In the genomic region with DNA sequence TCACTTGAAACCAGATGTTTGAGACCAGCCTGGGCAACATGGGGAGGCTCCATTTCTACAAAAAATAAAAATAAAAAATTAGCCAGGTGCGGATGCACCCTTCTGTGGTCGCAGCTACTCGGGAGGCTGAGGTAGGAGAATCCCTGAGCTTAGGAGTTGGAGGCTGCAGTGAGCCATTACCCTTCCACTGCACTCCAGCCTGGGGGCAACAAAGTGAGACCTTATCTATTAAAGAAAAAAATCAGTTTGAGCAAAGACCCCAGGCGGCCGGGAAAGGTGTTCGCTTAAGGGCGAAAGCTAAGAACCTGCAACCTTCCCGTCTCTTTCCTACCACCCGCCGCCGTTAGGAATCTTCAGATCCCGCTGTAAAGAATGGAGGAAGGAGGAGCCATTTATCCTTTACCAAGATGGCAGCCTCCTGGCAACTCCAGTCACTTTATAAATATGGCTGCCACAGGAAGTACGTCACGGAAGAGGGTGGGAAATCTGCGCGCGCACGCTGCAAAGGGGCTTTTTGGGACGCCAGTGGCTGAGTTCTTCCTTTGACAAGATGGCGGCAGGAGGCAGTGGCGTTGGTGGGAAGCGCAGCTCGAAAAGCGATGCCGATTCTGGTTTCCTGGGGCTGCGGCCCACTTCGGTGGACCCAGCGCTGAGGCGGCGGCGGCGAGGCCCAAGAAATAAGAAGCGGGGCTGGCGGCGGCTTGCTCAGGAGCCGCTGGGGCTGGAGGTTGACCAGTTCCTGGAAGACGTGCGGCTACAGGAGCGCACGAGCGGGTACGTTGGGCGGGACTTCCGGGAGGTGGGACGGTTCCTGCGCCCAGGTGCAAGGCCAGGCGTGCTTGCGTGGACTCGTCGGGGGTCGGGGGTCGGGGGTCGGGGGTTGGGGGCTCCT, we compare ENCODE assay signal across 8 cellular contexts. TPM values are rescaled to one million over a fixed set of nuclear protein-coding genes. Genes with fewer than 3 reads are reported as not detected.
DNase-seq lines count a peak whose midpoint lies in the region; ATAC-seq, FAIRE-seq and TF ChIP-seq lines count a peak whose summit lies in the region.

A gene (plus strand): TSS at position 537 of the 892 bp plus-strand sequence. CDS start 14 bp downstream, at position 551.

- H3K27ac ChIP-seq in A549 (peak within 1 kb of the TSS; percentile 95 to 96), VCaP (peak within 1 kb of the TSS; percentile 94), iPS-20b (ENCODE audit: low read length) (peak within 1 kb of the TSS; percentile 72), skeletal muscle tissue (ENCODE audit: low read depth, low read length) (peak within 1 kb of the TSS; percentile 95)

- TF ChIP-seq CTCF in A549 (IDR thresholded peaks at IDR 0.05) (no peak), VCaP (conservative IDR thresholded peaks at IDR 0.05) (no peak)

- peak within 1 kb of the TSS; percentile 56 for H3K4me3 ChIP-seq in A549
- H3K4me3 ChIP-seq in iPS-20b (ENCODE audit: low read length), result peak within 1 kb of the TSS; percentile 88
- peak within 1 kb of the TSS; percentile 83 to 89 (median 85) for H3K4me3 ChIP-seq in skeletal muscle tissue (ENCODE audit: low read length in 3 of 3)

- peak within 1 kb of the TSS; percentile 72 for H3K4me2 ChIP-seq in A549

- H3K36me3 ChIP-seq in iPS-20b (ENCODE audit: insufficient read depth, low read depth, low read length) (peaks cover 36% of the 10 kb centered on the region), skeletal muscle tissue (ENCODE audit: control insufficient read depth in 3 of 3, insufficient read depth in 3 of 3, low read length in 3 of 3) (peaks cover 29 to 32% (median 32%) of the 10 kb centered on the region in 3 donors)

- H3K9ac ChIP-seq in iPS-20b (ENCODE audit: low read depth, low read length) (peak within 1 kb of the TSS; percentile 96), skeletal muscle tissue (ENCODE audit: low read depth in 1 of 3, low read length in 3 of 3) (peak within 1 kb of the TSS; percentile 86 to 93 (median 89))

- H3K27me3 ChIP-seq in iPS-20b (ENCODE audit: insufficient read depth, low read length) (no peaks in the 10 kb centered on the region), skeletal muscle tissue (ENCODE audit: control insufficient read depth in 3 of 3, insufficient read depth in 3 of 3, low read length in 3 of 3) (no peaks in the 10 kb centered on the region)

- in situ Hi-C loops in T47D (cut with HindIII; ENCODE audit: low pct_unique_long_range_greater_than_20kb, low sequenced_read_pairs), result no loop called here

- no peaks in the 10 kb centered on the region for H3K9me3 ChIP-seq in A549
- H3K9me3 ChIP-seq in iPS-20b (ENCODE audit: insufficient read depth, low read depth, low read length), result no peaks in the 10 kb centered on the region
- no peaks in the 10 kb centered on the region for H3K9me3 ChIP-seq in skeletal muscle tissue (ENCODE audit: control insufficient read depth in 3 of 3, low read length in 3 of 3)

- TF ChIP-seq EP300 in A549 (IDR thresholded peaks at IDR 0.05), result no peak

- no peak for FAIRE-seq in A549 (lab: Jason Lieb, UNC)

- TF ChIP-seq RAD21 in A549 (conservative IDR thresholded peaks at IDR 0.05 in 1 of 2, IDR thresholded peaks at IDR 0.05 in 1 of 2), result no peak

- POLR2A ChIA-PET in A549 (lab: Yijun Ruan, JAX), result interaction anchor here (0.6 to 4.5 kb wide), 12 partner anchors 10 to 430 kb away, joined by 3 to 69 read pairs (median 3); a partner anchor contains a TSS

- CTCF ChIA-PET in A549 (lab: Yijun Ruan, JAX), result interaction anchor here (0.7 to 42.0 kb wide), 10 partner anchors 10 to 309 kb away, joined by 3 to 1389 read pairs (median 6); a partner anchor contains a TSS

- TF ChIP-seq POLR2A in A549 (IDR thresholded peaks at IDR 0.05; ENCODE audit: low read length), result peak; percentile 76

- H3K4me1 ChIP-seq in A549, result peaks cover 33% of the 10 kb centered on the region
- 0 out of 2 replicates have a peak, but pooled peaks cover 3% of the 10 kb centered on the region for H3K4me1 ChIP-seq in iPS-20b (ENCODE audit: insufficient read depth, low read length)
- peaks cover 21 to 33% (median 26%) of the 10 kb centered on the region in 3 donors for H3K4me1 ChIP-seq in skeletal muscle tissue (ENCODE audit: control insufficient read depth in 3 of 3, insufficient read depth in 3 of 3, low read length in 3 of 3)

- 2% methylated on average over 43 of the region's 53 CpGs for WGBS in A549 (ENCODE audit: missing lambda C conversion rate)

- ATAC-seq in A549 (peak; percentile 64 to 75), GM18868 (IDR thresholded peaks at IDR 0.05; ENCODE audit: unreplicated experiment) (peak; percentile 68), HG03139 (IDR thresholded peaks at IDR 0.05; ENCODE audit: unreplicated experiment) (peak; percentile 58)

- DNase-seq in A549 (ENCODE audit: low read depth in 1 of 2, low spot score in 1 of 2) (peak; percentile 99), NCI-H2227 (lab: John Stamatoyannopoulos, UW; ENCODE audit: unreplicated experiment) (peak; percentile 94), T47D (ENCODE audit: low read depth in 1 of 2, low spot score in 1 of 2) (peak; percentile 88 to 96)

TF ChIP-seq in A549, 52 proteins besides CTCF, POLR2A, EP300 and RAD21 (continues in another document):
- TF ChIP-seq EHF (CRISPR knock-in tag; IDR thresholded peaks at IDR 0.05), result peak; percentile 98
- peak; percentile 96 for TF ChIP-seq HOXB13 (CRISPR knock-in tag; IDR thresholded peaks at IDR 0.05; ENCODE audit: low read depth)
- TF ChIP-seq RARB (CRISPR knock-in tag; IDR thresholded peaks at IDR 0.05), result peak; percentile 90
- 0 out of 2 replicates have a peak, but pooled peaks have one; percentile 23 for TF ChIP-seq CHD4 (IDR thresholded peaks at IDR 0.05; ENCODE audit: borderline replicate concordance)
- TF ChIP-seq ZFP36 (IDR thresholded peaks at IDR 0.05; ENCODE audit: borderline replicate concordance, partially characterized antibody), result no peak
- TF ChIP-seq, protein P1, sequence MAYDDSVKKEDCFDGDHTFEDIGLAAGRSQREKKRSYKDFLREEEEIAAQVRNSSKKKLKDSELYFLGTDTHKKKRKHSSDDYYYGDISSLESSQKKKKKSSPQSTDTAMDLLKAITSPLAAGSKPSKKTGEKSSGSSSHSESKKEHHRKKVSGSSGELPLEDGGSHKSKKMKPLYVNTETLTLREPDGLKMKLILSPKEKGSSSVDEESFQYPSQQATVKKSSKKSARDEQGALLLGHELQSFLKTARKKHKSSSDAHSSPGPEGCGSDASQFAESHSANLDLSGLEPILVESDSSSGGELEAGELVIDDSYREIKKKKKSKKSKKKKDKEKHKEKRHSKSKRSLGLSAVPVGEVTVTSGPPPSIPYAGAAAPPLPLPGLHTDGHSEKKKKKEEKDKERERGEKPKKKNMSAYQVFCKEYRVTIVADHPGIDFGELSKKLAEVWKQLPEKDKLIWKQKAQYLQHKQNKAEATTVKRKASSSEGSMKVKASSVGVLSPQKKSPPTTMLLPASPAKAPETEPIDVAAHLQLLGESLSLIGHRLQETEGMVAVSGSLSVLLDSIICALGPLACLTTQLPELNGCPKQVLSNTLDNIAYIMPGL (CRISPR knock-in tag; IDR thresholded peaks at IDR 0.05; ENCODE audit: borderline replicate concordance), result peak; percentile 73; the same call in 1 of the 2 replicates
- TF ChIP-seq NPAS2 (CRISPR knock-in tag; IDR thresholded peaks at IDR 0.05; ENCODE audit: borderline replicate concordance), result no peak
- TF ChIP-seq, protein P2, sequence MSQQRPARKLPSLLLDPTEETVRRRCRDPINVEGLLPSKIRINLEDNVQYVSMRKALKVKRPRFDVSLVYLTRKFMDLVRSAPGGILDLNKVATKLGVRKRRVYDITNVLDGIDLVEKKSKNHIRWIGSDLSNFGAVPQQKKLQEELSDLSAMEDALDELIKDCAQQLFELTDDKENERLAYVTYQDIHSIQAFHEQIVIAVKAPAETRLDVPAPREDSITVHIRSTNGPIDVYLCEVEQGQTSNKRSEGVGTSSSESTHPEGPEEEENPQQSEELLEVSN (IDR thresholded peaks at IDR 0.05; ENCODE audit: borderline replicate concordance, low read depth), result no peak; the same call in 1 of the 2 replicates
- no peak for TF ChIP-seq SMC3 (IDR thresholded peaks at IDR 0.05)
- TF ChIP-seq KDM1A (IDR thresholded peaks at IDR 0.05; ENCODE audit: low read depth), result no peak; the same call in 1 of the 2 replicates
- TF ChIP-seq, protein P3, sequence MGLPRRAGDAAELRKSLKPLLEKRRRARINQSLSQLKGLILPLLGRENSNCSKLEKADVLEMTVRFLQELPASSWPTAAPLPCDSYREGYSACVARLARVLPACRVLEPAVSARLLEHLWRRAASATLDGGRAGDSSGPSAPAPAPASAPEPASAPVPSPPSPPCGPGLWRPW (IDR thresholded peaks at IDR 0.05), result no peak
- no peak for TF ChIP-seq GATA3 (IDR thresholded peaks at IDR 0.05; ENCODE audit: borderline replicate concordance)
- peak; percentile 92 for TF ChIP-seq FOXS1 (CRISPR knock-in tag; IDR thresholded peaks at IDR 0.05)
- TF ChIP-seq, protein P4, sequence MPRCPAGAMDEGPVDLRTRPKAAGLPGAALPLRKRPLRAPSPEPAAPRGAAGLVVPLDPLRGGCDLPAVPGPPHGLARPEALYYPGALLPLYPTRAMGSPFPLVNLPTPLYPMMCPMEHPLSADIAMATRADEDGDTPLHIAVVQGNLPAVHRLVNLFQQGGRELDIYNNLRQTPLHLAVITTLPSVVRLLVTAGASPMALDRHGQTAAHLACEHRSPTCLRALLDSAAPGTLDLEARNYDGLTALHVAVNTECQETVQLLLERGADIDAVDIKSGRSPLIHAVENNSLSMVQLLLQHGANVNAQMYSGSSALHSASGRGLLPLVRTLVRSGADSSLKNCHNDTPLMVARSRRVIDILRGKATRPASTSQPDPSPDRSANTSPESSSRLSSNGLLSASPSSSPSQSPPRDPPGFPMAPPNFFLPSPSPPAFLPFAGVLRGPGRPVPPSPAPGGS (IDR thresholded peaks at IDR 0.05), result peak; percentile 96; the same call in 2 of the 3 replicates
- TF ChIP-seq MAFK (IDR thresholded peaks at IDR 0.05; ENCODE audit: partially characterized antibody), result no peak
- peak; percentile 92 for TF ChIP-seq ZNF302 (CRISPR knock-in tag; IDR thresholded peaks at IDR 0.05)
- peak; percentile 90 for TF ChIP-seq PHF8 (IDR thresholded peaks at IDR 0.05; ENCODE audit: borderline replicate concordance, low read depth)
- TF ChIP-seq JUN (IDR thresholded peaks at IDR 0.05), result peak; percentile 94 to 98
- TF ChIP-seq HOXB5 (CRISPR knock-in tag; IDR thresholded peaks at IDR 0.05), result peak; percentile 97
- TF ChIP-seq FOSB (CRISPR knock-in tag; IDR thresholded peaks at IDR 0.05), result peak; percentile 95
- TF ChIP-seq HOXA7 (CRISPR knock-in tag; IDR thresholded peaks at IDR 0.05), result peak; percentile 95
- TF ChIP-seq NR3C1 (IDR thresholded peaks at IDR 0.05), result no peak

RNA-seq across cellular contexts. Expression of the gene that starts here (rescaled TPM):
- polyA plus RNA-seq in A549 (2011; rRNA removed) (169 and 182 TPM in 2 replicates), A549 (2017; fragmentation: RNase III; extraction: RNeasy Plus Mini Kit Qiagen cat#74134 plus additional on column Dnase treatment) (134 to 153 TPM (median 135 TPM) in 3 replicates)
- polyA plus RNA-seq in A549 (2012; cell fraction: cytosol; rRNA removed), result 198 and 215 TPM in 2 replicates
- 223 and 230 TPM in 2 replicates for polyA plus RNA-seq in A549 (2012; cell fraction: nucleus; rRNA removed)
- polyA minus RNA-seq in A549 (2011; rRNA and poly(A)+ RNA removed), result 109 and 128 TPM in 2 replicates
- 93.9 TPM for total RNA-seq in skeletal muscle tissue

Comparison
In these comparisons a context has a peak if more than half of its experiments do, and no peak if none do; other contexts are left out.
1. Peak in every context shown above with its lines: DNase-seq, ATAC-seq, H3K4me3 ChIP-seq and H3K27ac ChIP-seq.